8 cellular contexts compared by ENCODE assay signal in the genomic region with DNA sequence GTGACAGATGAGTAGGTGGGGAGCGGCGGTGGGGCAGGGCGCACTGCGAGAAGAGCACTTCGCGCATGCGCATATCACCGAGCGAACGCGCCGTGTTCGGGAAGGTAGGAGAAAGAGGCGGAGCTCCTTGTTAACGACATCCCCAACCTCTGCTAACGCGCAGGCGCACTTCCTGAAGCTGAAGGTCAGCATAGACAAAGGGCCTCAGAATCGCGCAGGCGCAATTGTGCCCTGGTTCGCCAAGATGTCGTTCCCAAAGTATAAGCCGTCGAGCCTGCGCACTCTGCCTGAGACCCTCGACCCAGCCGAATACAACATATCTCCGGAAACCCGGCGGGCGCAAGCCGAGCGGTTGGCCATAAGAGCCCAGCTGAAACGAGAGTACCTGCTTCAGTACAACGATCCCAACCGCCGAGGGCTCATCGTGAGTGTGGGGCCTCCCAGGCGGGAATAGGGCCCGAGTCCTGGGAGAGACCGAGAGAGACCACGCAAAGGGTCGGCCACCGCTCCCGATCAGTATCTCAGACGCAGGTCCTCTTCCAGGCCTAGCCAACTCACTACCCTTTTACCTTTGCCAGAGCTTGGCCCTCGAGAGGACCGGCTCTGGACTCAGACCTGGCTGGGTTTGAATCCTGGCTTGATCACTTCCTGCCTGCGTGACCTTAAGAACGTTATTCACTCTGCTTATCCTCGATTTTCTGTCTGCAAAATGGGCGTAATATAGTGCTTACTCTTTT. TPM values are rescaled to one million over a fixed set of nuclear protein-coding genes. Genes with fewer than 3 reads are reported as not detected.
DNase-seq lines count a peak whose midpoint lies in the region; ATAC-seq, FAIRE-seq and TF ChIP-seq lines count a peak whose summit lies in the region.

A gene (plus strand): TSS at position 221 of the 737 bp plus-strand sequence. CDS start 24 bp downstream, at position 245.

- DNase-seq in AG04449 (ENCODE audit: low read depth, low spot score) (peak; percentile 93), NCI-H2227 treated with DMSO at 0.1 percent for 48 hours (lab: John Stamatoyannopoulos, UW) (peak; percentile 98), bronchial epithelial cell (ENCODE audit: low read depth) (peak; percentile 97)

- peaks cover 4% of the 10 kb centered on the region; the same call in 1 of the 2 replicates for H3K4me1 ChIP-seq in iPS-20b (ENCODE audit: insufficient read depth, low read length)

- CTCF ChIA-PET in AG04449 (lab: Yijun Ruan, JAX) = interaction anchor here (0.5 to 3.8 kb wide), 12 partner anchors 9 to 247 kb away, joined by 3 to 26 read pairs (median 4); no protein-coding TSS in a partner anchor

- TF ChIP-seq CTCF in AG04449 (IDR thresholded peaks at IDR 0.05; ENCODE audit: insufficient read depth, low read length, missing control alignments) = no peak
- no peak for TF ChIP-seq CTCF in WI38 (IDR thresholded peaks at IDR 0.05; ENCODE audit: low read depth, low read length)
- TF ChIP-seq CTCF in bronchial epithelial cell (IDR thresholded peaks at IDR 0.05; ENCODE audit: insufficient read depth, low read length, severe bottlenecking) = no peak

- peak within 1 kb of the TSS; percentile 84 for H3K4me3 ChIP-seq in AG04449 (ENCODE audit: low read depth, low read length)
- H3K4me3 ChIP-seq in WI38 (ENCODE audit: low read depth, low read length) = peak within 1 kb of the TSS; percentile 92
- peak within 1 kb of the TSS; percentile 77 for H3K4me3 ChIP-seq in bronchial epithelial cell (ENCODE audit: low read depth, low read length)
- peak within 1 kb of the TSS; percentile 99 for H3K4me3 ChIP-seq in iPS-20b (ENCODE audit: low read length)
- H3K4me3 ChIP-seq in skin epidermis = peak within 1 kb of the TSS; percentile 61 to 89 (median 75)

- peak within 1 kb of the TSS; percentile 97 for H3K9ac ChIP-seq in iPS-20b (ENCODE audit: low read depth, low read length)

- no peaks in the 10 kb centered on the region for H3K9me3 ChIP-seq in iPS-20b (ENCODE audit: insufficient read depth, low read depth, low read length)

- no peaks in the 10 kb centered on the region for H3K27me3 ChIP-seq in bronchial epithelial cell (ENCODE audit: control insufficient read depth, insufficient read depth, low read length)
- no peaks in the 10 kb centered on the region for H3K27me3 ChIP-seq in iPS-20b (ENCODE audit: insufficient read depth, low read length)

- ATAC-seq in GM18907 (IDR thresholded peaks at IDR 0.05; ENCODE audit: unreplicated experiment) (peak; percentile 95), HG03159 (IDR thresholded peaks at IDR 0.05; ENCODE audit: unreplicated experiment) (peak; percentile 95)

- H3K27ac ChIP-seq in iPS-20b (ENCODE audit: low read length) (peak within 1 kb of the TSS; percentile 84), skin epidermis (peak within 1 kb of the TSS; percentile 58 to 96 (median 92))

- peak; percentile 13 for FAIRE-seq in bronchial epithelial cell (lab: Jason Lieb, UNC)

- POLR2A ChIA-PET in AG04449 (lab: Yijun Ruan, JAX) = interaction anchor here (0.5 to 1.4 kb wide), 8 partner anchors 45 to 211 kb away, joined by 3 to 7 read pairs (median 4); a partner anchor contains a TSS

- H3K36me3 ChIP-seq in bronchial epithelial cell (ENCODE audit: control insufficient read depth, insufficient read depth, low read length) (peaks cover 3% of the 10 kb centered on the region), iPS-20b (ENCODE audit: insufficient read depth, low read depth, low read length) (peaks cover 36% of the 10 kb centered on the region)

RNA-seq across cellular contexts. Expression of the gene that starts here (rescaled TPM):
- total RNA-seq in bronchial epithelial cell = 9.7 and 20.4 TPM in 2 replicates

Comparison
In these comparisons a context has a peak if more than half of its experiments do, and no peak if none do; other contexts are left out.
1. Peak in every context shown above with its lines: DNase-seq, ATAC-seq, H3K4me3 ChIP-seq and H3K27ac ChIP-seq.